13 cellular contexts compared by ENCODE assay signal in the genomic region with DNA sequence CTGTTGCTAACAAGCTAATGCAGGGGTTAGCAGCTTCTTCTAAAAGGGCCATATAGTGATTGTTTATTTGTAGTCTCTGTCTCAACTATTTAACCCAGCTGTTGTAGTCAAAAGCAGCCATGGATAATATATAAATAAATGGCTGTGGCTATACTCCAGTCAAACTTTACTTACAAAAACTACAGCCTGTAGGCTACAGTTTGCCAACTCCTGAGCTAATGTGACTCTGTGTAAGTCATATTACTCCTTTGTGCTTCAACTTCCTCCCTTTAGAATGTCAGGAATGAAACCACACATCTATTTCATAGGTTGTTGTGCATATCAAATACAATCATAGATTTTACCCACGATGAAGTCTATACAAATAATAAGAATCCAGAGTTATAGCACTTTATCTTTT.
"Had no signal": no experiment of that assay in that cellular context is flagged by ENCODE, and none has a peak within 500 bp of the region (broad histone marks: within the 10 kb centered on the region; RNA-seq: fewer than 3 reads in every experiment).

No MANE protein-coding gene starts in this region.

- H3K27ac Mint-ChIP-seq: activated CD8-positive, alpha-beta memory T cell treated with anti-CD3 and anti-CD28 coated beads, Interleukin-2, amount 10 ng/mL, durations not matched to agents 7 days and 5 days; activated naive CD8-positive, alpha-beta T cell; naive B cell had no signal

- H3K9me3 Mint-ChIP-seq: activated T-cell treated with anti-CD3 and anti-CD28 coated beads, Interleukin-2, amount 50 U/mL, for 4 hours had no signal

- H3K27ac ChIP-seq: testis had no signal

- H3K9me3 ChIP-seq: testis had no signal

- H3K4me3 Mint-ChIP-seq: activated CD8-positive, alpha-beta memory T cell treated with anti-CD3 and anti-CD28 coated beads, Interleukin-2, amount 10 ng/mL, durations not matched to agents 7 days and 5 days; activated naive CD8-positive, alpha-beta T cell; activated T-cell treated with anti-CD3 and anti-CD28 coated beads, Interleukin-2, amount 50 U/mL, for 4 hours; naive B cell had no signal

- ATAC-seq: activated CD8-positive, alpha-beta memory T cell treated with anti-CD3 and anti-CD28 coated beads, Interleukin-2, amount 10 ng/mL, durations not matched to agents 7 days and 5 days; activated T-cell treated with anti-CD3 and anti-CD28 coated beads, Interleukin-2, amount 50 U/mL, for 4 hours; right cardiac atrium had no signal

- FAIRE-seq: bronchial epithelial cell had no signal

- DNase-seq: activated CD8-positive, alpha-beta memory T cell treated with anti-CD3 and anti-CD28 coated beads, Interleukin-2, amount 10 ng/mL, durations not matched to agents 7 days and 5 days; activated gamma-delta T cell; activated T-cell treated with anti-CD3 and anti-CD28 coated beads, Interleukin-2, amount 50 U/mL, for 4 hours; hypothalamus; kidney glomerular epithelial cell; naive B cell; posterior cingulate gyrus; right cardiac atrium; stimulated activated CD4-positive, alpha-beta T cell treated with anti-CD3 and anti-CD28 coated beads, Interleukin-12 subunit alpha, Interleukin-12 subunit beta, amount 100 ng/mL, for 4 hours; stimulated activated naive CD4-positive, alpha-beta T cell treated with Interleukin-2 at 50 U/mL for 16 hours; testis had no signal

- H3K27me3 Mint-ChIP-seq: activated CD8-positive, alpha-beta memory T cell treated with anti-CD3 and anti-CD28 coated beads, Interleukin-2, amount 10 ng/mL, durations not matched to agents 7 days and 5 days; activated naive CD8-positive, alpha-beta T cell; naive B cell had no signal

- H3K4me3 ChIP-seq: testis had no signal

- H3K27me3 ChIP-seq: testis had no signal
